In the genomic region with DNA sequence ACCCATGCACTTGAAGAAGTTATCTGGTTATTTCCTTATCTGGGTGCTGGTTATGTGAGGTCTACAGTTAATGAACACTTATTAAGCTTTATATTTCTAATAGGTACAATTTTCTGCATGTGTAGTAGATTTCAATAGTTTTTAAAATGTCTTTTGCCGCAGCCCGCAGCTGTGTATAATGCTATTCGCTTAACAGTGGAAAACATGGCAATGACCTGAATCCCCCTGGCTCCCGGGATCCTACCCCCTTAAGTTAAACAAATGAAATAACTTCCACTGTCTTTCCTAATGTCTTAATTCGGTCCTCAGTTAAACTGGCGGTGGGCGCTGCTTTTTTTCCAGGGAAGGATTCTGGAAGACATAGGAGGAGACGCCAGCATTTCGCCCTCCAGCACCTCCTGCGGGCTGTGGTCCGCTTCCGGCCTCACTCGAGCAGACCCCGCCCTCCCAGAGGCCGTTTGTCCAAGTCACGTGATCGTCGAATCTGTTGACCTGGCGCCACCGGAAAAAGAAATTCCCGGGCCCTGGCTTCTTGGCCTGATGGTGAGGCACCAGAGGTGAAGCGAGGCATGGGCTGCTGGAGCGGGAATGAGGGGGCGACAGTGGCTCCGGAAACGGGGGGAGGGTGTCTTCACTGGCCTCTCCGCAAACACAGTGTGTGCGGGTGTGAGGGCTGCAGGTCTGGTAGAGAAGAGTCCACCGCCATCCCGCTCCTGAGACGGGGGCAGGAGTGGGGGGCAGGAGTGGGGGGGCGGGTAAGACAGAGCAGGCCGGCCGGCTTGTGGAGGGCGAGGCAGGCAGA, we compare ENCODE assay signal across 7 cellular contexts. TPM values are rescaled to one million over a fixed set of nuclear protein-coding genes. Genes with fewer than 3 reads are reported as not detected.
DNase-seq lines count a peak whose midpoint lies in the region; ATAC-seq and TF ChIP-seq lines count a peak whose summit lies in the region.

No MANE protein-coding gene starts in this region.

- H3K36me3 ChIP-seq in kidney epithelial cell (ENCODE audit: control insufficient read depth, insufficient read depth, low read length): no peaks in the 10 kb centered on the region

- ATAC-seq in HG03095 (IDR thresholded peaks at IDR 0.05; ENCODE audit: unreplicated experiment): peak; percentile 91

- H3K4me3 ChIP-seq in choroid plexus epithelial cell (ENCODE audit: low read depth, low read length) (peak overlapping the region; percentile 72), kidney epithelial cell (ENCODE audit: low read depth, low read length) (peak overlapping the region; percentile 46)

- TF ChIP-seq CTCF in GM13976 (IDR thresholded peaks at IDR 0.05; ENCODE audit: borderline replicate concordance, control extremely low read depth, extremely low read depth, insufficient read depth, missing control alignments) (peak; percentile 19), choroid plexus epithelial cell (conservative IDR thresholded peaks at IDR 0.05; ENCODE audit: low read depth, low read length) (peak; percentile 45), kidney epithelial cell (IDR thresholded peaks at IDR 0.05; ENCODE audit: insufficient read depth, low read length, poor library complexity, severe bottlenecking) (peak; percentile 23)

- in situ Hi-C loops in GM13976 (cut with MboI; ENCODE audit: low sequenced_read_pairs, unreplicated experiment): no loop called here

- DNase-seq in GM13976 (ENCODE audit: low spot score) (peak; percentile 88), NCI-H2227 (lab: John Stamatoyannopoulos, UW; ENCODE audit: unreplicated experiment) (peak; percentile 93), choroid plexus epithelial cell (ENCODE audit: low read depth) (peak; percentile 85), kidney epithelial cell (ENCODE audit: low read depth) (no peak)
- DNase-seq in activated CD4-positive, CD25-positive, alpha-beta regulatory T cell treated with anti-CD3 and anti-CD28 coated beads, Interleukin-2, amount 50 U/mL, for 72 hours: peak; percentile 71
- DNase-seq in stimulated activated CD4-positive, alpha-beta T cell treated with anti-CD3 and anti-CD28 coated beads, Interleukin-15, amount 100 ng/mL, for 48 hours (ENCODE audit: low read depth in 2 of 2): peak; percentile 43 to 64

- H3K27me3 ChIP-seq in kidney epithelial cell (ENCODE audit: control insufficient read depth, insufficient read depth, low read length): no peaks in the 10 kb centered on the region

RNA-seq across cellular contexts. Expression of a gene that starts 45.6 kb away (rescaled TPM):
- total RNA-seq in kidney epithelial cell: 1.2 and 1.7 TPM in 2 replicates
